In genomic region chr1:109252893-109253802, GRCh38 we compare ENCODE assay signal across 9 cellular contexts. TPM values are rescaled to one million over a fixed set of nuclear protein-coding genes. Genes with fewer than 3 reads are reported as not detected.
DNase-seq lines count a peak whose midpoint lies in the region; ATAC-seq and TF ChIP-seq lines count a peak whose summit lies in the region.
"Had no signal": no experiment of that assay in that cellular context is flagged by ENCODE, and none has a peak within 500 bp of the region (broad histone marks: within the 10 kb centered on the region; RNA-seq: fewer than 3 reads in every experiment).

No MANE protein-coding gene starts in this region.

- CTCF ChIA-PET in activated naive CD4-positive, alpha-beta T cell treated with anti-CD3 and anti-CD28 coated beads, Interleukin-2, amount 10 ng/mL, durations not matched to agents 7 days and 5 days (lab: Charles Lee) = interaction anchor here (0.7 to 2.2 kb wide), 4 partner anchors 10 to 279 kb away, joined by 3 to 10 read pairs (median 6); no protein-coding TSS in a partner anchor

- 0 out of 3 replicates have a peak overlapping the region, but pooled peaks have one; percentile 10 for H3K4me3 Mint-ChIP-seq in GM23338
- no peak overlapping the region for H3K4me3 Mint-ChIP-seq in activated T-helper 2 cell treated with anti-CD3 and anti-CD28 coated beads, Interferon-gamma antibody, Interleukin-2, Interleukin-4, amounts not matched to agents 10 μg/mL and 5 μg/mL and 100 μg/mL, durations not matched to agents 14 hours and 24 hours and 36 hours (ENCODE audit: low read depth)
- no peak overlapping the region for H3K4me3 Mint-ChIP-seq in immature natural killer cell
- no peak overlapping the region for H3K4me3 Mint-ChIP-seq in activated naive CD4-positive, alpha-beta T cell treated with anti-CD3 and anti-CD28 coated beads, Interleukin-2, amount 10 ng/mL, durations not matched to agents 7 days and 5 days

- DNase-seq in GM23338 (ENCODE audit: low spot score) = no peak
- DNase-seq in anterior cingulate cortex (lab: John Stamatoyannopoulos, UW) = peak in 53 of 58 donors; percentile 57 to 93 (median 85)
- no peak for DNase-seq in activated T-helper 2 cell treated with anti-CD3 and anti-CD28 coated beads, Interferon-gamma antibody, Interleukin-2, Interleukin-4, amounts not matched to agents 10 μg/mL and 5 μg/mL and 100 μg/mL, durations not matched to agents 14 hours and 24 hours and 36 hours (ENCODE audit: low spot score)
- no peak for DNase-seq in immature natural killer cell
- DNase-seq in activated naive CD4-positive, alpha-beta T cell treated with anti-CD3 and anti-CD28 coated beads, Interleukin-2, amount 10 ng/mL, durations not matched to agents 7 days and 5 days = no peak
- DNase-seq: foreskin fibroblast had no signal

- H3K9ac ChIP-seq in iPS-20b (ENCODE audit: low read depth, low read length) = peak overlapping the region; percentile 77; the same call in 1 of the 2 replicates

- H3K4me3 ChIP-seq in GM23338 = peak overlapping the region; percentile 26; the same call in 1 of the 2 replicates
- no peak overlapping the region; the same call in 1 of the 2 replicates for H3K4me3 ChIP-seq in iPS-20b (ENCODE audit: low read length)
- peak overlapping the region; percentile 10 to 39 (median 26) for H3K4me3 ChIP-seq in skin epidermis

- peaks cover 19% of the 10 kb centered on the region; the same call in 1 of the 2 replicates for H3K79me2 ChIP-seq in GM23338 (replicated peaks; ENCODE audit: insufficient read depth)

- H3K4me1 ChIP-seq in GM23338 (ENCODE audit: insufficient read depth) = peaks cover 39% of the 10 kb centered on the region
- H3K4me1 ChIP-seq in iPS-20b (ENCODE audit: insufficient read depth, low read length) = peaks cover 27% of the 10 kb centered on the region; the same call in 1 of the 2 replicates

- H3K27me3 ChIP-seq in GM23338 (ENCODE audit: insufficient read depth) (peaks cover 7% of the 10 kb centered on the region), iPS-20b (ENCODE audit: insufficient read depth, low read length) (peaks cover 20% of the 10 kb centered on the region)

- H3K36me3 Mint-ChIP-seq in GM23338 (ENCODE audit: low read depth) (peaks cover 28% of the 10 kb centered on the region), immature natural killer cell (no peaks in the 10 kb centered on the region)
- no peaks in the 10 kb centered on the region for H3K36me3 Mint-ChIP-seq in activated T-helper 2 cell treated with anti-CD3 and anti-CD28 coated beads, Interferon-gamma antibody, Interleukin-2, Interleukin-4, amounts not matched to agents 10 μg/mL and 5 μg/mL and 100 μg/mL, durations not matched to agents 14 hours and 24 hours and 36 hours (ENCODE audit: low read depth)
- H3K36me3 Mint-ChIP-seq in activated naive CD4-positive, alpha-beta T cell treated with anti-CD3 and anti-CD28 coated beads, Interleukin-2, amount 10 ng/mL, durations not matched to agents 7 days and 5 days = no peaks in the 10 kb centered on the region

- peak overlapping the region; percentile 64; the same call in 1 of the 2 replicates for H3K4me2 ChIP-seq in GM23338

- ATAC-seq in GM23338 (no peak), HG02938 (IDR thresholded peaks at IDR 0.05; ENCODE audit: unreplicated experiment) (no peak)

- H4K20me1 ChIP-seq in GM23338 (replicated peaks; ENCODE audit: insufficient read depth) = no peaks in the 10 kb centered on the region; the same call in 1 of the 2 replicates

- H3K27ac Mint-ChIP-seq in GM23338 (peak overlapping the region; percentile 82; the same call in 1 of the 2 replicates), immature natural killer cell (no peak overlapping the region)
- H3K27ac Mint-ChIP-seq in activated T-helper 2 cell treated with anti-CD3 and anti-CD28 coated beads, Interferon-gamma antibody, Interleukin-2, Interleukin-4, amounts not matched to agents 10 μg/mL and 5 μg/mL and 100 μg/mL, durations not matched to agents 14 hours and 24 hours and 36 hours = no peak overlapping the region
- H3K27ac Mint-ChIP-seq in activated naive CD4-positive, alpha-beta T cell treated with anti-CD3 and anti-CD28 coated beads, Interleukin-2, amount 10 ng/mL, durations not matched to agents 7 days and 5 days = no peak overlapping the region

- H3K36me3 ChIP-seq in GM23338 (ENCODE audit: insufficient read depth) (no peaks in the 10 kb centered on the region), iPS-20b (ENCODE audit: insufficient read depth, low read depth, low read length) (peaks cover 15% of the 10 kb centered on the region; the same call in 1 of the 2 replicates)

- peaks cover 17% of the 10 kb centered on the region; the same call in 2 of the 3 replicates for H3K9me3 Mint-ChIP-seq in GM23338
- H3K9me3 Mint-ChIP-seq in activated T-helper 2 cell treated with anti-CD3 and anti-CD28 coated beads, Interferon-gamma antibody, Interleukin-2, Interleukin-4, amounts not matched to agents 10 μg/mL and 5 μg/mL and 100 μg/mL, durations not matched to agents 14 hours and 24 hours and 36 hours = no peaks in the 10 kb centered on the region
- H3K9me3 Mint-ChIP-seq in immature natural killer cell = no peaks in the 10 kb centered on the region
- H3K9me3 Mint-ChIP-seq in activated naive CD4-positive, alpha-beta T cell treated with anti-CD3 and anti-CD28 coated beads, Interleukin-2, amount 10 ng/mL, durations not matched to agents 7 days and 5 days = no peaks in the 10 kb centered on the region

- no peak for TF ChIP-seq CTCF in GM23338 (conservative IDR thresholded peaks at IDR 0.05; ENCODE audit: low read depth in 2 of 2)

- no peaks in the 10 kb centered on the region for H3K9me2 ChIP-seq in GM23338 (ENCODE audit: insufficient read depth)

- H3K27me3 Mint-ChIP-seq in GM23338 (ENCODE audit: insufficient read depth, low read depth, poor library complexity) (peaks cover 26% of the 10 kb centered on the region), immature natural killer cell (ENCODE audit: low read depth in 3 of 3) (peaks cover 0 to 2% (median 2%) of the 10 kb centered on the region in 3 donors)
- H3K27me3 Mint-ChIP-seq in activated T-helper 2 cell treated with anti-CD3 and anti-CD28 coated beads, Interferon-gamma antibody, Interleukin-2, Interleukin-4, amounts not matched to agents 10 μg/mL and 5 μg/mL and 100 μg/mL, durations not matched to agents 14 hours and 24 hours and 36 hours (ENCODE audit: low read depth) = peaks cover 17% of the 10 kb centered on the region
- H3K27me3 Mint-ChIP-seq in activated naive CD4-positive, alpha-beta T cell treated with anti-CD3 and anti-CD28 coated beads, Interleukin-2, amount 10 ng/mL, durations not matched to agents 7 days and 5 days = peaks cover 60% of the 10 kb centered on the region

- H3F3A ChIP-seq in GM23338 (replicated peaks; ENCODE audit: low read depth) = no peaks in the 10 kb centered on the region

- H3K4me1 Mint-ChIP-seq in GM23338 = peaks cover 28% of the 10 kb centered on the region
- H3K4me1 Mint-ChIP-seq in activated T-helper 2 cell treated with anti-CD3 and anti-CD28 coated beads, Interferon-gamma antibody, Interleukin-2, Interleukin-4, amounts not matched to agents 10 μg/mL and 5 μg/mL and 100 μg/mL, durations not matched to agents 14 hours and 24 hours and 36 hours (ENCODE audit: low read depth) = peaks cover 4% of the 10 kb centered on the region
- H3K4me1 Mint-ChIP-seq in immature natural killer cell = peaks cover 5 to 18% of the 10 kb centered on the region in 2 donors
- peaks cover 5% of the 10 kb centered on the region for H3K4me1 Mint-ChIP-seq in activated naive CD4-positive, alpha-beta T cell treated with anti-CD3 and anti-CD28 coated beads, Interleukin-2, amount 10 ng/mL, durations not matched to agents 7 days and 5 days

- H3K27ac ChIP-seq in GM23338 (ENCODE audit: low read depth) (0 out of 2 replicates have a peak overlapping the region, but pooled peaks have one; percentile 14), iPS-20b (ENCODE audit: low read length) (peak overlapping the region; percentile 60), skin epidermis (peak overlapping the region in 20 of 21 experiments; percentile 28 to 92 (median 80))

- H2AFZ ChIP-seq in GM23338 = no peak overlapping the region

- intact Hi-C loops in activated T-helper 2 cell treated with anti-CD3 and anti-CD28 coated beads, Interferon-gamma antibody, Interleukin-2, Interleukin-4, amounts not matched to agents 10 μg/mL and 5 μg/mL and 100 μg/mL, durations not matched to agents 14 hours and 24 hours and 36 hours (cut with micrococcal nuclease) = no loop called here

- no peaks in the 10 kb centered on the region for H3K9me3 ChIP-seq in iPS-20b (ENCODE audit: insufficient read depth, low read depth, low read length)

TF ChIP-seq in GM23338, 12 proteins besides CTCF, POLR2A, EP300 and RAD21 (continues in another document):
- TF ChIP-seq EZH2 (IDR thresholded peaks at IDR 0.05; ENCODE audit: low read depth, unreplicated experiment) = no peak

RNA-seq across cellular contexts. Expression of gene CELSR2, which starts 3.8 kb away (rescaled TPM):
- 30.4 and 35.1 TPM in 2 replicates for total RNA-seq in GM23338 (2014; rRNA removed; shearing (Covaris generic))
- polyA plus RNA-seq in GM23338 (2016; fragmentation: Nextera tagmentation; extraction: Ambion mirVana) (11.1 and 11.2 TPM in 2 replicates), immature natural killer cell (under 1 TPM in 2 of 3 donors, not detected in 1; 0.17 to 0.77 TPM)
- 3.8 and 4.3 TPM in 2 replicates for total RNA-seq in activated T-helper 2 cell treated with anti-CD3 and anti-CD28 coated beads, Interferon-gamma antibody, Interleukin-2, Interleukin-4, amounts not matched to agents 10 μg/mL and 5 μg/mL and 100 μg/mL, durations not matched to agents 14 hours and 24 hours and 36 hours

RNA-seq across cellular contexts. Expression of gene PSRC1, which starts 29.8 kb away (rescaled TPM):
- total RNA-seq in GM23338 (2014; rRNA removed; shearing (Covaris generic)) = 50.6 and 61.1 TPM in 2 replicates
- polyA plus RNA-seq in GM23338 (2016; fragmentation: Nextera tagmentation; extraction: Ambion mirVana) = 51.4 and 55.0 TPM in 2 replicates
- 7.8 and 9.5 TPM in 2 replicates for total RNA-seq in activated T-helper 2 cell treated with anti-CD3 and anti-CD28 coated beads, Interferon-gamma antibody, Interleukin-2, Interleukin-4, amounts not matched to agents 10 μg/mL and 5 μg/mL and 100 μg/mL, durations not matched to agents 14 hours and 24 hours and 36 hours
- polyA plus RNA-seq in immature natural killer cell = under 1 TPM in 2 of 3 donors, not detected in 1; 0.69 to 0.87 TPM

RNA-seq across cellular contexts. Expression of gene SARS1, which starts 39.4 kb away (rescaled TPM):
- total RNA-seq in GM23338 (2014; rRNA removed; shearing (Covaris generic)) = 166 and 168 TPM in 2 replicates
- 125 and 141 TPM in 2 replicates for polyA plus RNA-seq in GM23338 (2016; fragmentation: Nextera tagmentation; extraction: Ambion mirVana)
- 128 and 129 TPM in 2 replicates for total RNA-seq in activated T-helper 2 cell treated with anti-CD3 and anti-CD28 coated beads, Interferon-gamma antibody, Interleukin-2, Interleukin-4, amounts not matched to agents 10 μg/mL and 5 μg/mL and 100 μg/mL, durations not matched to agents 14 hours and 24 hours and 36 hours
- 100 to 1,000 TPM; 123 to 205 (median 149) TPM for polyA plus RNA-seq in immature natural killer cell

RNA-seq across cellular contexts. Expression of gene MYBPHL, which starts 53.7 kb away (rescaled TPM):
- total RNA-seq in GM23338 (2014; rRNA removed; shearing (Covaris generic)) = not detected in 2 replicates
- polyA plus RNA-seq in GM23338 (2016; fragmentation: Nextera tagmentation; extraction: Ambion mirVana) (0.68 TPM in 1 of 2 replicates, not detected in the other), immature natural killer cell (not detected)
- not detected in 2 replicates for total RNA-seq in activated T-helper 2 cell treated with anti-CD3 and anti-CD28 coated beads, Interferon-gamma antibody, Interleukin-2, Interleukin-4, amounts not matched to agents 10 μg/mL and 5 μg/mL and 100 μg/mL, durations not matched to agents 14 hours and 24 hours and 36 hours

Comparison
In these comparisons a context has a peak if more than half of its experiments do, and no peak if none do; other contexts are left out.
1. DNase-seq: peak in anterior cingulate cortex (53 of 58); none in GM23338 (single experiment), activated T-helper 2 cell treated with anti-CD3 and anti-CD28 coated beads, Interferon-gamma antibody, Interleukin-2, Interleukin-4, amounts not matched to agents 10 μg/mL and 5 μg/mL and 100 μg/mL, durations not matched to agents 14 hours and 24 hours and 36 hours (single experiment), immature natural killer cell (0 of 3) and activated naive CD4-positive, alpha-beta T cell treated with anti-CD3 and anti-CD28 coated beads, Interleukin-2, amount 10 ng/mL, durations not matched to agents 7 days and 5 days (single experiment).
2. H3K27ac ChIP-seq: peak in every context shown above with its lines; median percentile 80 in skin epidermis; 60 in iPS-20b; 14 in GM23338.